Comparison of ENCODE assay signal across 24 cellular contexts in genomic region chr10:2942937-2943336, GRCh38.
"Had no signal": no experiment of that assay in that cellular context is flagged by ENCODE, and none has a peak within 500 bp of the region (broad histone marks: within the 10 kb centered on the region; RNA-seq: fewer than 3 reads in every experiment).

No MANE protein-coding gene starts in this region.

- H3K4me2 ChIP-seq: hepatocyte, neural progenitor cell had no signal

- H3K9ac ChIP-seq: neural progenitor cell, parathyroid adenoma had no signal

- H3K27me3 ChIP-seq: hepatocyte, neural progenitor cell, neutrophil, tibial nerve had no signal

- H3K9me3 ChIP-seq: left ventricle myocardium inferior, neutrophil, spleen, tibial nerve, uterus had no signal

- ATAC-seq: natural killer cell; right cardiac atrium; sciatic nerve; stimulated activated memory B cell treated with anti-CD40 and anti-IgM and Interleukin-4, amounts not matched to agents 10 μg/mL and 1 μg/mL and 100 μg/mL, for 72 hours; stimulated activated naive CD8-positive, alpha-beta T cell treated with anti-CD3 and anti-CD28 coated beads, Interleukin-15, amount 100 ng/mL, for 72 hours had no signal

- H3K4me1 ChIP-seq: left ventricle myocardium inferior, neural progenitor cell, parathyroid adenoma, spleen, tibial nerve, uterus had no signal

- H2AFZ ChIP-seq: hepatocyte, neural progenitor cell, parathyroid adenoma had no signal

- H3K36me3 ChIP-seq: left ventricle myocardium inferior, neural progenitor cell, neutrophil, spleen, tibial nerve, uterus had no signal

- H3K4me3 ChIP-seq: hepatocyte, left ventricle myocardium inferior, lung, neural progenitor cell, spleen, tibial nerve, uterus had no signal

- DNase-seq: left ventricle myocardium inferior; mesendoderm; naive B cell; natural killer cell; nephron progenitor cell; occipital lobe; retina; right cardiac atrium; small intestine; spleen; stimulated activated CD4-positive, alpha-beta T cell treated with anti-CD3 and anti-CD28 coated beads, Interleukin-4, amount 100 ng/mL, for 24 hours; stimulated activated CD8-positive, alpha-beta memory T cell treated with anti-CD3 and anti-CD28 coated beads, Interleukin-4, amount 100 ng/mL, for 48 hours; stimulated activated naive CD4-positive, alpha-beta T cell treated with Interleukin-2 at 50 U/mL for 16 hours; stimulated activated naive CD8-positive, alpha-beta T cell treated with anti-CD3 and anti-CD28 coated beads, Interleukin-15, amount 100 ng/mL, for 72 hours; substantia nigra; uterus had no signal

- FAIRE-seq: small intestine had no signal

- H3K27ac ChIP-seq: hepatocyte, left ventricle myocardium inferior, neural progenitor cell, neutrophil, parathyroid adenoma, spleen, tibial nerve, uterus had no signal
